Comparison of ENCODE assay signal across 9 cellular contexts in genomic region chr18:52670903-52671302, GRCh38.
DNase-seq lines count a peak whose midpoint lies in the region; ATAC-seq and TF ChIP-seq lines count a peak whose summit lies in the region.
"Had no signal": no experiment of that assay in that cellular context is flagged by ENCODE, and none has a peak within 500 bp of the region (broad histone marks: within the 10 kb centered on the region; RNA-seq: fewer than 3 reads in every experiment).

No MANE protein-coding gene starts in this region.

- no peaks in the 10 kb centered on the region for H3K36me3 ChIP-seq in OCI-LY3 (replicated peaks; ENCODE audit: low read depth, low read length)

- H3K9ac ChIP-seq in OCI-LY3 (ENCODE audit: low read length): peak overlapping the region; percentile 13; the same call in 1 of the 2 replicates

- H3K9me3 ChIP-seq in AG04450 (ENCODE audit: control insufficient read depth, insufficient read depth, low read length): no peaks in the 10 kb centered on the region
- no peaks in the 10 kb centered on the region for H3K9me3 ChIP-seq in OCI-LY3 (ENCODE audit: insufficient read depth, low read length)

- H3K79me2 ChIP-seq in OCI-LY3 (ENCODE audit: low read length): no peaks in the 10 kb centered on the region

- CTCF ChIA-PET in AG04450 (lab: Charles Lee): interaction anchor here (0.5 to 1.8 kb wide), 12 partner anchors 50 to 1563 kb away, joined by 3 to 12 read pairs (median 3); partner anchors contain the start of gene DCC

- peak overlapping the region; percentile 87 for H2AFZ ChIP-seq in OCI-LY3 (ENCODE audit: low read depth, low read length)

- POLR2A ChIA-PET in AG04450 (lab: Yijun Ruan, JAX): no interaction called here

- ATAC-seq in HG02588 (IDR thresholded peaks at IDR 0.05; ENCODE audit: unreplicated experiment) (no peak), GM21723 (IDR thresholded peaks at IDR 0.05; ENCODE audit: unreplicated experiment) (no peak)

- TF ChIP-seq CTCF in AG04450 (IDR thresholded peaks at IDR 0.05; ENCODE audit: low read depth, low read length) (peak; percentile 47), OCI-LY3 (IDR thresholded peaks at IDR 0.05; ENCODE audit: low read depth, low read length) (peak; percentile 97)

- H3K4me3 ChIP-seq in AG04450 (ENCODE audit: low read depth, low read length): no peak overlapping the region
- H3K4me3 ChIP-seq in OCI-LY3 (ENCODE audit: low read length): peak overlapping the region; percentile 39

- H4K20me1 ChIP-seq in OCI-LY3 (ENCODE audit: insufficient read depth, low read length): no peaks in the 10 kb centered on the region

- peaks cover 11% of the 10 kb centered on the region for H3K4me1 ChIP-seq in OCI-LY3 (ENCODE audit: low read length)

- H3K4me2 ChIP-seq in OCI-LY3 (ENCODE audit: low read length): peak overlapping the region; percentile 59

- DNase-seq in AG04450 (ENCODE audit: low read depth, low spot score): no peak
- DNase-seq in HPDE6-E6E7 (ENCODE audit: extremely low spot score): peak; percentile 2
- DNase-seq in hepatic stellate cell (ENCODE audit: low spot score): peak; percentile 8
- no peak for DNase-seq in activated CD8-positive, alpha-beta memory T cell treated with anti-CD3 and anti-CD28 coated beads, Interleukin-2, amount 50 U/mL, for 48 hours
- DNase-seq in activated gamma-delta T cell treated with Interleukin-2 at 50 U/mL for 16 hours: no peak
- DNase-seq: activated CD4-positive, CD25-positive, alpha-beta regulatory T cell treated with anti-CD3 and anti-CD28 coated beads, Interleukin-2, amount 50 U/mL, for 72 hours had no signal

- H3K27me3 ChIP-seq in AG04450 (ENCODE audit: control insufficient read depth, insufficient read depth, low read length) (no peaks in the 10 kb centered on the region), OCI-LY3 (ENCODE audit: low read depth, low read length) (0 out of 2 replicates have a peak, but pooled peaks cover 3% of the 10 kb centered on the region)

- H3K27ac ChIP-seq in AG04450 (ENCODE audit: low read depth, low read length) (no peak overlapping the region), OCI-LY3 (ENCODE audit: low read length) (no peak overlapping the region)

Comparison
In these comparisons a context has a peak if more than half of its experiments do, and no peak if none do; other contexts are left out.
1. DNase-seq: peak in HPDE6-E6E7 (single experiment) and hepatic stellate cell (single experiment); none in AG04450 (single experiment), activated CD8-positive, alpha-beta memory T cell treated with anti-CD3 and anti-CD28 coated beads, Interleukin-2, amount 50 U/mL, for 48 hours (single experiment) and activated gamma-delta T cell treated with Interleukin-2 at 50 U/mL for 16 hours (single experiment).